ENCODE assay signal across 8 cellular contexts in the genomic region with DNA sequence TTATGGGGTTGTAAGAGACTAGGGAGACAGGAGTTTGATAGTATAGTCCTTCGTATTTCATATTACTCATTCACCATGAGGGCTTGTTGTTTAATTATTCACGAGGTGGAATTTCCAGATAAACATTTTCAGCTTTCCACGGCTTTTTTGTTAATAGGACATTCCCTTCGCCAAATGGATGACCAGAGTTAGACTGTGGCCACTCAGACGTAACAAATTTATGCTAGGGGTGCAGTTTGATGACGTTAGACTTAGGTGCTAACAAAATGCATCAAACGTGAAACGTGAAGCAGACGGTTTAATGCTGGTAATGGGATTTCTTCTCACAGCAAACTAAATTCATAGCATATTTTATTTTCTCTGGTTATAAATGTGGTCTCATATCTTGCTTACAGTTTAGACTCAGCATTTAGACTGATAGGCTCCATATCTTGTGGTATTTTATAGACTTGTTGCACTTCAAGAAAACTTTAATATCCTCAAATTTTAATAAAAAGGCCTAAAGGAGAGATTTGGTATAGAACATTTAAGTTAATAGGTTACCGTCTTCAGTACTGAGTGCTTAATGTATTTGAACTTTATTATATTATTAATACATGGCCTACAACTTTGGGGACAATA. TPM values are rescaled to one million over a fixed set of nuclear protein-coding genes. Genes with fewer than 3 reads are reported as not detected.
DNase-seq lines count a peak whose midpoint lies in the region; ATAC-seq, FAIRE-seq and TF ChIP-seq lines count a peak whose summit lies in the region.

No MANE protein-coding gene starts in this region.

- no peak overlapping the region for H4K5ac ChIP-seq in H9 (ENCODE audit: insufficient read length, low read depth, low read length)

- H3K79me1 ChIP-seq in H9 (ENCODE audit: insufficient read depth, low read depth, low read length, poor library complexity, severe bottlenecking) = peaks cover 12% of the 10 kb centered on the region

- H3K9ac ChIP-seq in H9 (ENCODE audit: extremely low read depth, insufficient read length, low read length) (peak overlapping the region; percentile 41), keratinocyte (ENCODE audit: control insufficient read depth, extremely low read depth, insufficient read depth, low read length) (peak overlapping the region; percentile 37)

- no peak for ATAC-seq in activated CD8-positive, alpha-beta T cell treated with anti-CD3 and anti-CD28 coated beads, Interleukin-2, amount 10 ng/mL, durations not matched to agents 7 days and 5 days
- no peak for ATAC-seq in esophagus mucosa
- no peak for ATAC-seq in GM18861 (IDR thresholded peaks at IDR 0.05; ENCODE audit: unreplicated experiment)

- H3K4me2 ChIP-seq in H9 (ENCODE audit: insufficient read depth, insufficient read length, low read length) (peak overlapping the region; percentile 97), keratinocyte (ENCODE audit: control insufficient read depth, extremely low read depth, insufficient read depth, low read depth, low read length) (peak overlapping the region; percentile 98)

- H4K20me1 ChIP-seq in H9 (ENCODE audit: control insufficient read depth, insufficient read depth, insufficient read length) (no peaks in the 10 kb centered on the region), keratinocyte (ENCODE audit: control insufficient read depth, extremely low read depth, insufficient read depth, low read length) (peaks cover 45% of the 10 kb centered on the region)

- H3K27me3 ChIP-seq in H9 (ENCODE audit: insufficient read depth, low read length) (no peaks in the 10 kb centered on the region), keratinocyte (ENCODE audit: control insufficient read depth, extremely low read depth, insufficient read depth, low read length) (no peaks in the 10 kb centered on the region)

- peaks cover 38 to 62% of the 10 kb centered on the region in 2 experiments for H3K4me1 Mint-ChIP-seq in H9
- H3K4me1 Mint-ChIP-seq in activated CD8-positive, alpha-beta T cell treated with anti-CD3 and anti-CD28 coated beads, Interleukin-2, amount 10 ng/mL, durations not matched to agents 7 days and 5 days (ENCODE audit: low read depth) = peaks cover 61% of the 10 kb centered on the region

- H3K9me1 ChIP-seq in keratinocyte (ENCODE audit: control insufficient read depth, extremely low read depth, insufficient read depth, low read length) = no peaks in the 10 kb centered on the region

- no peak overlapping the region for H4K91ac ChIP-seq in H9 (ENCODE audit: insufficient read length, low read depth, low read length)

- H2AK5ac ChIP-seq in H9 (ENCODE audit: insufficient read length, low read length) = no peak overlapping the region

- H3K36me3 ChIP-seq in keratinocyte (ENCODE audit: control insufficient read depth in 2 of 2, extremely low read depth in 1 of 2, insufficient read depth in 2 of 2, low read length in 2 of 2) = peaks cover 9 to 36% of the 10 kb centered on the region in 2 experiments

- no CpG with 5 or more reads among the region's 10 CpGs for WGBS in H9 (ENCODE audit: extremely low coverage, insufficient read length, low lambda C conversion rate)

- no peak overlapping the region for H2BK20ac ChIP-seq in H9 (ENCODE audit: low read depth, low read length, poor library complexity, severe bottlenecking)

- H3K4me1 ChIP-seq in H9 (ENCODE audit: insufficient read depth, low read length) (no peaks in the 10 kb centered on the region; the same call in 1 of the 2 replicates), keratinocyte (ENCODE audit: control insufficient read depth, extremely low read depth, insufficient read depth, low read length) (peaks cover 19% of the 10 kb centered on the region)

- POLR2A ChIA-PET in activated CD8-positive, alpha-beta T cell treated with anti-CD3 and anti-CD28 coated beads, Interleukin-2, amount 10 ng/mL, durations not matched to agents 7 days and 5 days (lab: Charles Lee) = no interaction called here

- no peak for TF ChIP-seq CTCF in H9 (conservative IDR thresholded peaks at IDR 0.05)
- no peak for TF ChIP-seq CTCF in keratinocyte (optimal IDR thresholded peaks at IDR 0.05 in 1 of 3, IDR thresholded peaks at IDR 0.05 in 1 of 3, conservative IDR thresholded peaks at IDR 0.05 in 1 of 3; ENCODE audit: extremely low read depth in 1 of 3, insufficient read depth in 2 of 3, low read length in 3 of 3)

- no peak overlapping the region for H3K4ac ChIP-seq in H9 (ENCODE audit: low read depth, low read length)

- H3K9me3 Mint-ChIP-seq in H9 = 0 out of 5 replicates have a peak, but pooled peaks cover 0 to 3% of the 10 kb centered on the region in 2 experiments
- no peaks in the 10 kb centered on the region for H3K9me3 Mint-ChIP-seq in activated CD8-positive, alpha-beta T cell treated with anti-CD3 and anti-CD28 coated beads, Interleukin-2, amount 10 ng/mL, durations not matched to agents 7 days and 5 days (ENCODE audit: insufficient read depth)

- no peak overlapping the region for H3K14ac ChIP-seq in H9 (ENCODE audit: insufficient read depth, low read length)

- no peak overlapping the region for H3T11ph ChIP-seq in H9 (ENCODE audit: low read length)

- H2BK12ac ChIP-seq in H9 (ENCODE audit: insufficient read length, low read depth, low read length) = no peak overlapping the region

- H3K23me2 ChIP-seq in H9 (ENCODE audit: insufficient read length, low read depth, low read length, poor library complexity, severe bottlenecking) = peaks cover 8% of the 10 kb centered on the region

- H3K56ac ChIP-seq in H9 (ENCODE audit: insufficient read length, low read depth, low read length) = no peak overlapping the region

- peaks cover 46 to 70% (median 67%) of the 10 kb centered on the region in 3 experiments; a peak in 6 of 7 replicates for H3K36me3 Mint-ChIP-seq in H9 (ENCODE audit: insufficient read depth in 1 of 3, low read depth in 3 of 3)
- peaks cover 59% of the 10 kb centered on the region for H3K36me3 Mint-ChIP-seq in activated CD8-positive, alpha-beta T cell treated with anti-CD3 and anti-CD28 coated beads, Interleukin-2, amount 10 ng/mL, durations not matched to agents 7 days and 5 days (ENCODE audit: low read depth)

- DNase-seq in AG08395 (ENCODE audit: low spot score) (peak; percentile 2), H9 (no peak), keratinocyte (ENCODE audit: low read depth, low spot score) (no peak), Kasumi-1 (lab: John Stamatoyannopoulos, UW) (no peak)
- DNase-seq in activated CD8-positive, alpha-beta T cell treated with anti-CD3 and anti-CD28 coated beads, Interleukin-2, amount 10 ng/mL, durations not matched to agents 7 days and 5 days = no peak
- DNase-seq in stimulated activated CD4-positive, alpha-beta T cell treated with anti-CD3 and anti-CD28 coated beads, Interleukin-12 subunit alpha, Interleukin-12 subunit beta, amount 100 ng/mL, for 4 hours = no peak

- H2BK5ac ChIP-seq in H9 (ENCODE audit: insufficient read length, low read length) = no peak overlapping the region

- H3K27me3 Mint-ChIP-seq in H9 (ENCODE audit: low read depth) = peaks cover 2% of the 10 kb centered on the region
- H3K27me3 Mint-ChIP-seq in activated CD8-positive, alpha-beta T cell treated with anti-CD3 and anti-CD28 coated beads, Interleukin-2, amount 10 ng/mL, durations not matched to agents 7 days and 5 days (ENCODE audit: low read depth) = no peaks in the 10 kb centered on the region

- CTCF ChIA-PET in activated CD8-positive, alpha-beta T cell treated with anti-CD3 and anti-CD28 coated beads, Interleukin-2, amount 10 ng/mL, durations not matched to agents 7 days and 5 days (lab: Charles Lee) = interaction anchor here (2.1 kb wide), 1 partner anchor 13 kb away, joined by 7 read pairs; no protein-coding TSS in a partner anchor

- H2BK15ac ChIP-seq in H9 (ENCODE audit: low read depth, low read length) = no peak overlapping the region

- no peak overlapping the region for H2BK120ac ChIP-seq in H9 (ENCODE audit: low read depth, low read length, poor library complexity, severe bottlenecking)

- H3K9me3 ChIP-seq in H9 (ENCODE audit: control insufficient read depth, low read depth, low read length) (no peaks in the 10 kb centered on the region), keratinocyte (ENCODE audit: control insufficient read depth, low read depth, low read length) (no peaks in the 10 kb centered on the region)

- H3K27ac Mint-ChIP-seq in H9 = peak overlapping the region in 1 of 3 experiments; percentile 99; a peak in 1 of 7 replicates
- H3K27ac Mint-ChIP-seq in activated CD8-positive, alpha-beta T cell treated with anti-CD3 and anti-CD28 coated beads, Interleukin-2, amount 10 ng/mL, durations not matched to agents 7 days and 5 days = peak overlapping the region; percentile 94

- no peak overlapping the region for H3K18ac ChIP-seq in H9 (ENCODE audit: insufficient read length, low read depth, low read length)

- H3K4me3 Mint-ChIP-seq in H9 = peak overlapping the region; percentile 97 to 98
- peak overlapping the region; percentile 95 for H3K4me3 Mint-ChIP-seq in activated CD8-positive, alpha-beta T cell treated with anti-CD3 and anti-CD28 coated beads, Interleukin-2, amount 10 ng/mL, durations not matched to agents 7 days and 5 days

- FAIRE-seq in keratinocyte (lab: Jason Lieb, UNC) = no peak

- peaks cover 56% of the 10 kb centered on the region for H3K79me2 ChIP-seq in H9 (ENCODE audit: insufficient read depth, low read length)
- peaks cover 71% of the 10 kb centered on the region for H3K79me2 ChIP-seq in keratinocyte (ENCODE audit: control insufficient read depth, insufficient read depth, low read length)

- no peak overlapping the region for H2AFZ ChIP-seq in H9 (ENCODE audit: low read length)
- H2AFZ ChIP-seq in keratinocyte (ENCODE audit: control insufficient read depth, low read length) = no peak overlapping the region

- dilution Hi-C loops in keratinocyte (cut with MboI; ENCODE audit: extremely low pct_ligation_motif_present, low sequenced_read_pairs) = no loop called here

- H3K27ac ChIP-seq in H9 (ENCODE audit: insufficient read length, low read depth, low read length) = no peak overlapping the region
- H3K27ac ChIP-seq in keratinocyte (ENCODE audit: control insufficient read depth, insufficient read depth, low read length) = peak overlapping the region; percentile 56

- no peak overlapping the region for H4K8ac ChIP-seq in H9 (replicated peaks; ENCODE audit: insufficient read length, low read depth, low read length)

- peak overlapping the region; percentile 95 to 99 (median 98) for H3K4me3 ChIP-seq in keratinocyte (ENCODE audit: control insufficient read depth in 2 of 3, extremely low read depth in 1 of 3, insufficient read depth in 2 of 3, low read depth in 1 of 3, low read length in 3 of 3)

- H3K23ac ChIP-seq in H9 (ENCODE audit: insufficient read length, low read depth, low read length) = no peak overlapping the region

RNA-seq across cellular contexts. Expression of gene DHX9, which starts 2.3 kb away (rescaled TPM):
- total RNA-seq in H9 (2021) (336 and 338 TPM in 2 replicates), esophagus mucosa (93.7 TPM)
- total RNA-seq in activated CD8-positive, alpha-beta T cell treated with anti-CD3 and anti-CD28 coated beads, Interleukin-2, amount 10 ng/mL, durations not matched to agents 7 days and 5 days = 100 to 1,000 TPM; 218 to 231 TPM
- polyA plus RNA-seq in keratinocyte = 131 to 199 TPM (median 154 TPM) in 3 replicates
- 41.1 TPM for polyA plus RNA-seq in keratinocyte (2011; ENCODE audit: low read depth)
- 78.6 and 122 TPM in 2 replicates for polyA plus RNA-seq in keratinocyte (2011; cell fraction: cytosol; rRNA removed)
- polyA plus RNA-seq in keratinocyte (2011; cell fraction: nucleus; rRNA removed) = 175 and 215 TPM in 2 replicates
- polyA plus RNA-seq in keratinocyte (2012; ENCODE audit: low replicate concordance) = 33.2 and 120 TPM in 2 replicates
- 113 to 233 TPM (median 124 TPM) in 3 replicates for polyA minus RNA-seq in keratinocyte
- polyA minus RNA-seq in keratinocyte (2011; cell fraction: cytosol; rRNA and poly(A)+ RNA removed) = 75.4 TPM
- polyA minus RNA-seq in keratinocyte (2011; cell fraction: nucleus; rRNA and poly(A)+ RNA removed) = 91.8 and 175 TPM in 2 replicates

RNA-seq across cellular contexts. Expression of gene NPL, which starts 51.9 kb away (rescaled TPM):
- total RNA-seq in H9 (2021) (1.1 and 2.4 TPM in 2 replicates), esophagus mucosa (11.5 TPM)
- 1 to 10 TPM; 1.1 to 1.7 TPM for total RNA-seq in activated CD8-positive, alpha-beta T cell treated with anti-CD3 and anti-CD28 coated beads, Interleukin-2, amount 10 ng/mL, durations not matched to agents 7 days and 5 days
- polyA plus RNA-seq in keratinocyte = 4.9 to 9.0 TPM (median 7.3 TPM) in 3 replicates
- 8.6 TPM for polyA plus RNA-seq in keratinocyte (2011; ENCODE audit: low read depth)
- 7.7 and 10.4 TPM in 2 replicates for polyA plus RNA-seq in keratinocyte (2011; cell fraction: cytosol; rRNA removed)
- 9.9 and 12.0 TPM in 2 replicates for polyA plus RNA-seq in keratinocyte (2011; cell fraction: nucleus; rRNA removed)
- polyA plus RNA-seq in keratinocyte (2012; ENCODE audit: low replicate concordance) = 3.7 and 7.8 TPM in 2 replicates
- 2.2 to 4.3 TPM (median 4.1 TPM) in 3 replicates for polyA minus RNA-seq in keratinocyte
- polyA minus RNA-seq in keratinocyte (2011; cell fraction: cytosol; rRNA and poly(A)+ RNA removed) = 2.7 TPM
- polyA minus RNA-seq in keratinocyte (2011; cell fraction: nucleus; rRNA and poly(A)+ RNA removed) = 1.7 and 2.0 TPM in 2 replicates
